ENCODE assay signal across 9 cellular contexts in the genomic region with DNA sequence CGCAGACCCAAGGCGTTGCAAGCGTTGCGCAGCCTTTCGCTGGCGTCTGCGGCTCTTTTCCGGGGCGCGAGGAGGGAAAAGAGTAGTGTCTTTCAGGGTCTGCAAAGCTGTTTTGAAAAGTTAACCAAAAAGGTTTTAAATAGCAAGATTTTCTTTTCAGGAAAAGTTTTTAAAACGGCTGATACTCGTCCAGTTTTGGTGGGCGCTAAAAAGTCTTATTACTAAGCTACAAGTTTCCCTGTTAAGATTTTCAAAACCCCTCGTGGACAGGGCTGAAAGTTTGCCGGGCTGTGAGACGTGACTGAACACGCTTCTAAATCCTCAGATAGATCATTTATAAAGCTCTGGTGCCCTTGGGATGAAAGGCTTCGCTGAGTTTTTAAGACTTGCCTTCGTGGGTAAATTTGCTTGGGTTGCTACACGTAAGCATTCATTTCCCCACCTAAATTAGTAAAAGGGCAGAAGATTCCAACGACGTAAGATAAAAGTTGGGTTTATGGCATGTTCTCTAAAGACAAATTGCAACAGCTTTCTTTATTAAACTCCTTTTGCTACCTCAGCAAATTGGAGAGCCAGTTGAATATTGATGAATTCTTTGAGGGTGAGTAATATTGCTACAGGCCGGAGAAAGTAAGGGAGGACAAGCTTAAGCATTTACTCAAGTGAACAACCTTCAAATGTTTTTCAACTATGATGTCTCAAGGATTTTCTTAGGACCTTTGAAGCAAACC.
DNase-seq lines count a peak whose midpoint lies in the region; ATAC-seq and TF ChIP-seq lines count a peak whose summit lies in the region.
"Had no signal": no experiment of that assay in that cellular context is flagged by ENCODE, and none has a peak within 500 bp of the region (broad histone marks: within the 10 kb centered on the region; RNA-seq: fewer than 3 reads in every experiment).

No MANE protein-coding gene starts in this region.

- ATAC-seq in activated T-cell treated with anti-CD3 and anti-CD28 coated beads, Interleukin-2, amount 50 U/mL, for 4 hours = no peak
- no peak for ATAC-seq in HG03457 (IDR thresholded peaks at IDR 0.05; ENCODE audit: unreplicated experiment)

- H3K9me3 ChIP-seq in SK-N-MC (ENCODE audit: low read depth, low read length) (no peaks in the 10 kb centered on the region), thymus (ENCODE audit: control insufficient read depth) (no peaks in the 10 kb centered on the region)

- H3K27ac Mint-ChIP-seq in glutamatergic neuron (ENCODE audit: unreplicated experiment) = no peak overlapping the region

- H3K36me3 ChIP-seq in SK-N-MC (ENCODE audit: insufficient read depth, low read length) (no peaks in the 10 kb centered on the region; the same call in 1 of the 2 replicates), thymus (ENCODE audit: control insufficient read depth, insufficient read depth) (no peaks in the 10 kb centered on the region)

- peaks cover 13% of the 10 kb centered on the region for H3K27me3 ChIP-seq in thymus (ENCODE audit: control insufficient read depth, insufficient read depth)

- peak overlapping the region; percentile 46 for H3K9ac ChIP-seq in SK-N-MC (ENCODE audit: insufficient read length)

- no peak for TF ChIP-seq CTCF in glutamatergic neuron (IDR thresholded peaks at IDR 0.05; ENCODE audit: partially characterized antibody, unreplicated experiment)

- H3K36me3 Mint-ChIP-seq in activated T-cell treated with anti-CD3 and anti-CD28 coated beads, Interleukin-2, amount 50 U/mL, for 4 hours (ENCODE audit: insufficient read depth) = no peaks in the 10 kb centered on the region
- no peaks in the 10 kb centered on the region for H3K36me3 Mint-ChIP-seq in glutamatergic neuron (ENCODE audit: unreplicated experiment)

- H3K27me3 Mint-ChIP-seq in activated T-cell treated with anti-CD3 and anti-CD28 coated beads, Interleukin-2, amount 50 U/mL, for 4 hours (ENCODE audit: low read depth) = peaks cover 57% of the 10 kb centered on the region
- peaks cover 9% of the 10 kb centered on the region for H3K27me3 Mint-ChIP-seq in glutamatergic neuron (ENCODE audit: unreplicated experiment)

- H3K4me3 ChIP-seq in SK-N-MC = peak overlapping the region; percentile 83
- H3K4me3 ChIP-seq in thymus (ENCODE audit: low read length) = peak overlapping the region; percentile 66

- H3K4me1 Mint-ChIP-seq in activated T-cell treated with anti-CD3 and anti-CD28 coated beads, Interleukin-2, amount 50 U/mL, for 4 hours (ENCODE audit: low read depth) = peaks cover 21% of the 10 kb centered on the region
- H3K4me1 Mint-ChIP-seq in glutamatergic neuron (ENCODE audit: low read depth, unreplicated experiment) = peaks cover 11% of the 10 kb centered on the region

- H3K4me3 Mint-ChIP-seq in activated T-cell treated with anti-CD3 and anti-CD28 coated beads, Interleukin-2, amount 50 U/mL, for 4 hours = peak overlapping the region; percentile 8
- H3K4me3 Mint-ChIP-seq in glutamatergic neuron (ENCODE audit: unreplicated experiment) = peak overlapping the region; percentile 72

- no peaks in the 10 kb centered on the region for H3K4me1 ChIP-seq in thymus (ENCODE audit: control insufficient read depth, insufficient read depth, low read length)

- WGBS in thymus = 51% methylated on average over 23 of the region's 23 CpGs

- H3K27ac ChIP-seq in SK-N-MC (peak overlapping the region; percentile 93), thymus (ENCODE audit: low read depth) (peak overlapping the region; percentile 86)

- no peak for DNase-seq in activated T-cell treated with anti-CD3 and anti-CD28 coated beads, Interleukin-2, amount 50 U/mL, for 4 hours
- DNase-seq in activated T-cell treated with anti-CD3 and anti-CD28 coated beads for 4 hours (no peak), SK-N-MC (ENCODE audit: low read depth, low spot score) (no peak), glutamatergic neuron (no peak), NCI-H748 (lab: John Stamatoyannopoulos, UW; ENCODE audit: unreplicated experiment) (no peak), 8988T (no peak)
- DNase-seq: Kasumi-1 had no signal

- H3K9me3 Mint-ChIP-seq in activated T-cell treated with anti-CD3 and anti-CD28 coated beads, Interleukin-2, amount 50 U/mL, for 4 hours = no peaks in the 10 kb centered on the region
- H3K9me3 Mint-ChIP-seq in glutamatergic neuron (ENCODE audit: unreplicated experiment) = peaks cover 4% of the 10 kb centered on the region
